In the genomic region with DNA sequence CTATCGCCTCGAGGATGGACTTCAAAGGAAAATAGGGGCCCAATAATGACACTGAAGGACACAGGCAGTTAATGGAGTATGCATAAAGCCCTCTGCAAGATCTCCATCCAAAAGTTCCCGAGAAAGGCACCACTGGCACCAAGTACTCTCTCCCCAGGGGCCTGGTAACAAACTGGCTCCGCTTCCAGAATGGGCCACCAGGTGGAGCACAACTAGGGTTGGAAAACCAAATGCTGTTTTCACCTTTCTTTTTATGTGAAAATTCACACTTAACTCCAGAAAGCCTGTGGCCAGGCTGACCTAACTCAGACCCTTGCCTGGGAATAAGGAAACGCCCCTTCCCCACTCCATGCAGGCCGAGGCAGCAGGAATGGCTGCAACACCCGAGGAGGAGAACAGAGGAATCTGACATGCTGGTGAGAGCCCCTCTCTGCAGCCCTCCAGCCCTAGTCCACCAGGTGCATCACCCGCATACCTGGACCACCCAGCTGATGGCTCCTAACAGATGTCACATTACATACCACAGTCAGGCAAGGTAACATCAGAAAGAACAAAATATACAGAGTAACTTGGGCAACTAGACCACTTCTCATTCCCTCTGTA, we compare ENCODE assay signal across 8 cellular contexts. TPM values are rescaled to one million over a fixed set of nuclear protein-coding genes. Genes with fewer than 3 reads are reported as not detected.
A peak's percentile ranks its signal among the peaks of the same experiment; 100 is the strongest.
DNase-seq lines count a peak whose midpoint lies in the region; ATAC-seq, FAIRE-seq and TF ChIP-seq lines count a peak whose summit lies in the region.

No MANE protein-coding gene starts in this region.

- no peak overlapping the region for H3K9ac ChIP-seq in adipocyte (ENCODE audit: low read length)

- peak; percentile 75 for DNase-seq in COLO829 (ENCODE audit: low spot score)
- DNase-seq in HTR-8/SVneo (ENCODE audit: insufficient read length, low spot score): peak; percentile 52
- DNase-seq in SW480 (ENCODE audit: low spot score): peak; percentile 16
- peak; percentile 79 for DNase-seq in adipocyte (ENCODE audit: low read depth)
- DNase-seq in left ventricle myocardium superior: peak; percentile 81
- peak in 1 of 2 donors; percentile 39 for DNase-seq in gastrocnemius medialis
- DNase-seq in cortex of kidney (lab: John Stamatoyannopoulos, UW): no peak

- no peaks in the 10 kb centered on the region for H3K4me1 ChIP-seq in adipocyte (ENCODE audit: control insufficient read depth, insufficient read depth, low read length)
- peaks cover 4 to 9% of the 10 kb centered on the region in 2 donors for H3K4me1 ChIP-seq in gastrocnemius medialis

- H3K36me3 ChIP-seq in adipocyte (ENCODE audit: control insufficient read depth, insufficient read depth, low read length, severe bottlenecking) (peaks cover 15% of the 10 kb centered on the region), gastrocnemius medialis (no peaks in the 10 kb centered on the region)

- no peak overlapping the region for H3K27ac ChIP-seq in gastrocnemius medialis

- intact Hi-C loops in left ventricle myocardium superior (cut with micrococcal nuclease) (loop anchor here (10.0 kb wide), 1 partner anchor 260 kb away; no protein-coding TSS in a partner anchor), gastrocnemius medialis (cut with DNase I; ENCODE audit: low total_unique reads) (loop anchor here (1.0 to 2.0 kb wide), 2 partner anchors 42 to 259 kb away; a partner anchor contains a TSS)

- TF ChIP-seq CTCF in gastrocnemius medialis (IDR thresholded peaks at IDR 0.05 in 4 of 5, conservative IDR thresholded peaks at IDR 0.05 in 1 of 5): peak; percentile 64 to 88 (median 81)

- peak; percentile 45 for ATAC-seq in left ventricle myocardium superior
- peak in 1 of 2 donors; percentile 64 for ATAC-seq in gastrocnemius medialis
- no peak for ATAC-seq in HG02870 (IDR thresholded peaks at IDR 0.05; ENCODE audit: unreplicated experiment)

- in situ Hi-C loops in gastrocnemius medialis (cut with MboI; ENCODE audit: low sequenced_read_pairs in 4 of 4): no loop called here

- no peaks in the 10 kb centered on the region for H3K9me3 ChIP-seq in adipocyte (ENCODE audit: control insufficient read depth, low read length)
- no peaks in the 10 kb centered on the region for H3K9me3 ChIP-seq in gastrocnemius medialis

- H3K27me3 ChIP-seq in adipocyte (replicated peaks; ENCODE audit: control insufficient read depth, insufficient read depth, low read length): no peaks in the 10 kb centered on the region
- H3K27me3 ChIP-seq in gastrocnemius medialis: no peaks in the 10 kb centered on the region

- no peak for FAIRE-seq in HTR-8/SVneo (lab: Jason Lieb, UNC)

- H3K4me3 ChIP-seq in adipocyte (ENCODE audit: low read length): no peak overlapping the region
- H3K4me3 ChIP-seq in gastrocnemius medialis: no peak overlapping the region

- TF ChIP-seq POLR2A in gastrocnemius medialis (IDR thresholded peaks at IDR 0.05): no peak

RNA-seq across cellular contexts. Expression of a gene that starts 42.8 kb away (rescaled TPM):
- total RNA-seq in left ventricle myocardium superior: 20.4 TPM
- total RNA-seq in gastrocnemius medialis: 10 to 100 TPM; 54.8 to 94.9 (median 82.9) TPM
